8 cellular contexts compared by ENCODE assay signal in genomic region chr12:121443193-121443829, GRCh38. TPM values are rescaled to one million over a fixed set of nuclear protein-coding genes. Genes with fewer than 3 reads are reported as not detected.
DNase-seq lines count a peak whose midpoint lies in the region; ATAC-seq and TF ChIP-seq lines count a peak whose summit lies in the region.

No MANE protein-coding gene starts in this region.

- no peak overlapping the region for H2AFZ ChIP-seq in GM23338

- H3K4me2 ChIP-seq in GM23338, result no peak overlapping the region

- H3K9me3 Mint-ChIP-seq in GM23338, result no peaks in the 10 kb centered on the region
- no peaks in the 10 kb centered on the region for H3K9me3 Mint-ChIP-seq in activated CD4-positive, alpha-beta memory T cell treated with anti-CD3 and anti-CD28 coated beads for 36 hours

- no peaks in the 10 kb centered on the region for H3K4me1 ChIP-seq in GM23338 (ENCODE audit: insufficient read depth)
- H3K4me1 ChIP-seq in ectodermal cell (ENCODE audit: control insufficient read depth, insufficient read depth, low read length), result no peaks in the 10 kb centered on the region
- peaks cover 0 to 2% of the 10 kb centered on the region in 2 donors for H3K4me1 ChIP-seq in lung (ENCODE audit: control insufficient read depth in 2 of 2, insufficient read depth in 2 of 2, low read length in 2 of 2)

- H3K27ac Mint-ChIP-seq in GM23338, result peak overlapping the region; percentile 92; the same call in 1 of the 2 replicates
- no peak overlapping the region for H3K27ac Mint-ChIP-seq in activated CD4-positive, alpha-beta memory T cell treated with anti-CD3 and anti-CD28 coated beads for 36 hours

- H3K4me3 ChIP-seq in GM23338 (no peak overlapping the region), ectodermal cell (ENCODE audit: insufficient read depth, low read depth, low read length) (no peak overlapping the region), lung (no peak overlapping the region)

- POLR2A ChIA-PET in activated CD4-positive, alpha-beta memory T cell treated with anti-CD3 and anti-CD28 coated beads for 36 hours (lab: Charles Lee), result interaction anchor here (0.5 to 1.8 kb wide), 3 partner anchors 10 to 172 kb away, joined by 5 to 6 read pairs (median 6); no protein-coding TSS in a partner anchor

- peaks cover 19% of the 10 kb centered on the region for H3K27me3 Mint-ChIP-seq in GM23338 (ENCODE audit: insufficient read depth, low read depth, poor library complexity)
- no peaks in the 10 kb centered on the region for H3K27me3 Mint-ChIP-seq in activated CD4-positive, alpha-beta memory T cell treated with anti-CD3 and anti-CD28 coated beads for 36 hours

- peaks cover 25% of the 10 kb centered on the region; the same call in 1 of the 2 replicates for H3K36me3 ChIP-seq in GM23338 (ENCODE audit: insufficient read depth)
- peaks cover 42% of the 10 kb centered on the region for H3K36me3 ChIP-seq in ectodermal cell (ENCODE audit: control insufficient read depth, insufficient read depth, low read length)
- peaks cover 3 to 50% of the 10 kb centered on the region in 2 donors for H3K36me3 ChIP-seq in lung (ENCODE audit: control insufficient read depth in 2 of 2, insufficient read depth in 2 of 2, low read length in 2 of 2)

- H3K36me3 Mint-ChIP-seq in GM23338 (ENCODE audit: low read depth), result peaks cover 66% of the 10 kb centered on the region
- H3K36me3 Mint-ChIP-seq in activated CD4-positive, alpha-beta memory T cell treated with anti-CD3 and anti-CD28 coated beads for 36 hours, result peaks cover 22% of the 10 kb centered on the region

- H3K9me3 ChIP-seq in ectodermal cell (ENCODE audit: control insufficient read depth, low read length), result no peaks in the 10 kb centered on the region
- no peaks in the 10 kb centered on the region for H3K9me3 ChIP-seq in lung (ENCODE audit: control insufficient read depth in 2 of 2, insufficient read depth in 1 of 2, low read length in 1 of 2)

- H4K20me1 ChIP-seq in GM23338 (replicated peaks; ENCODE audit: insufficient read depth), result peaks cover 29% of the 10 kb centered on the region

- CTCF ChIA-PET in activated CD4-positive, alpha-beta memory T cell treated with anti-CD3 and anti-CD28 coated beads for 36 hours (lab: Charles Lee), result interaction anchor here (0.6 to 5.6 kb wide), 41 partner anchors 9 to 946 kb away, joined by 3 to 89 read pairs (median 4); partner anchors contain the start of genes ANAPC5 and RNF34

- no peaks in the 10 kb centered on the region for H3K9me2 ChIP-seq in GM23338 (ENCODE audit: insufficient read depth)

- peaks cover 24% of the 10 kb centered on the region for H3K79me2 ChIP-seq in GM23338 (replicated peaks; ENCODE audit: insufficient read depth)

- H3K4me3 Mint-ChIP-seq in GM23338, result no peak overlapping the region
- H3K4me3 Mint-ChIP-seq in activated CD4-positive, alpha-beta memory T cell treated with anti-CD3 and anti-CD28 coated beads for 36 hours, result no peak overlapping the region

- no peaks in the 10 kb centered on the region for H3K27me3 ChIP-seq in GM23338 (ENCODE audit: insufficient read depth)
- no peaks in the 10 kb centered on the region for H3K27me3 ChIP-seq in ectodermal cell (ENCODE audit: control insufficient read depth, insufficient read depth, low read length, poor library complexity, severe bottlenecking)
- H3K27me3 ChIP-seq in lung (ENCODE audit: control insufficient read depth, insufficient read depth), result no peaks in the 10 kb centered on the region

- H3F3A ChIP-seq in GM23338 (replicated peaks; ENCODE audit: low read depth), result peaks cover 18% of the 10 kb centered on the region

- DNase-seq in AG09319 (ENCODE audit: extremely low read depth, low read depth), result peak; percentile 44
- DNase-seq in GM23338 (ENCODE audit: low spot score), result peak; percentile 91
- peak; percentile 61 for DNase-seq in NCI-H345 (lab: John Stamatoyannopoulos, UW)
- peak; percentile 80 for DNase-seq in activated CD4-positive, alpha-beta memory T cell treated with anti-CD3 and anti-CD28 coated beads for 36 hours
- DNase-seq in lung (ENCODE audit: low spot score), result peak; percentile 84
- DNase-seq in stimulated activated CD4-positive, alpha-beta T cell treated with anti-CD3 and anti-CD28 coated beads, TNF-alpha, amount 100 ng/mL, for 4 hours (ENCODE audit: low read depth in 3 of 3), result peak; percentile 37 to 58 (median 49)

- H3K27ac ChIP-seq in GM23338 (ENCODE audit: low read depth) (peak overlapping the region; percentile 72; the same call in 1 of the 2 replicates), ectodermal cell (ENCODE audit: insufficient read depth, low read depth, low read length, poor library complexity, severe bottlenecking) (peak overlapping the region; percentile 69), lung (ENCODE audit: low read depth in 1 of 2, low read length in 1 of 2) (no peak overlapping the region)

- TF ChIP-seq CTCF in AG09319 (IDR thresholded peaks at IDR 0.05; ENCODE audit: low read depth, low read length) (peak; percentile 95), GM23338 (conservative IDR thresholded peaks at IDR 0.05; ENCODE audit: low read depth in 2 of 2) (peak; percentile 90 to 92), lung (IDR thresholded peaks at IDR 0.05; ENCODE audit: control extremely low read depth, extremely low read depth) (peak; percentile 70)

- intact Hi-C loops in activated CD4-positive, alpha-beta memory T cell treated with anti-CD3 and anti-CD28 coated beads for 36 hours (cut with micrococcal nuclease), result loop anchor here (2.0 kb wide), 1 partner anchor 109 kb away; no protein-coding TSS in a partner anchor

- 67 to 68% methylated on average over 20 of the region's 20 CpGs for WGBS in ectodermal cell, 2 experiments
- 58 to 59% methylated on average over 20 of the region's 20 CpGs for WGBS in lung, 2 donors

- ATAC-seq in GM23338 (peak; percentile 93), lung (ENCODE audit: insufficient read depth, low FRiP score) (peak; percentile 95), HG03025 (IDR thresholded peaks at IDR 0.05; ENCODE audit: low FRiP score, unreplicated experiment) (no peak)

- H3K4me1 Mint-ChIP-seq in GM23338, result peaks cover 5% of the 10 kb centered on the region; the same call in 2 of the 3 replicates
- peaks cover 2% of the 10 kb centered on the region for H3K4me1 Mint-ChIP-seq in activated CD4-positive, alpha-beta memory T cell treated with anti-CD3 and anti-CD28 coated beads for 36 hours (ENCODE audit: low read depth)

TF ChIP-seq in GM23338, 12 proteins besides CTCF, POLR2A, EP300 and RAD21 (continues in another document):
- TF ChIP-seq NANOG (IDR thresholded peaks at IDR 0.05; ENCODE audit: borderline replicate concordance), result no peak

RNA-seq across cellular contexts. Expression of gene RNF34, which starts 43.4 kb away (rescaled TPM):
- total RNA-seq in GM23338 (2014; rRNA removed; shearing (Covaris generic)), result 50.1 and 63.3 TPM in 2 replicates
- polyA plus RNA-seq in GM23338 (2016; fragmentation: Nextera tagmentation; extraction: Ambion mirVana) (47.1 and 47.2 TPM in 2 replicates), lung (10 to 100 TPM; 13.9 to 22.2 TPM)
- 10 to 100 TPM; 70.4 to 72.5 TPM for total RNA-seq in activated CD4-positive, alpha-beta memory T cell treated with anti-CD3 and anti-CD28 coated beads for 36 hours
- 44.2 TPM for polyA plus RNA-seq in ectodermal cell (2013, experiment 1 of 4)
- 46.8 TPM for polyA plus RNA-seq in ectodermal cell (2013, experiment 2 of 4)
- polyA plus RNA-seq in ectodermal cell (2013, experiment 3 of 4), result 39.1 TPM
- polyA plus RNA-seq in ectodermal cell (2013, experiment 4 of 4), result 42.4 TPM
- 10 to 100 TPM; 41.4 to 49.2 TPM for total RNA-seq in lung

Comparison
In these comparisons a context has a peak if more than half of its experiments do, and no peak if none do; other contexts are left out.
1. H3K27ac ChIP-seq: peak in GM23338 (single experiment) and ectodermal cell (single experiment); none in lung (0 of 2).
2. Peak in every context shown above with its lines, with median percentiles within 50 percentile points of each other: DNase-seq and CTCF ChIP-seq.